ENCODE assay signal across 8 cellular contexts in genomic region chr15:44662478-44663409, GRCh38. TPM values are rescaled to one million over a fixed set of nuclear protein-coding genes. Genes with fewer than 3 reads are reported as not detected.
DNase-seq lines count a peak whose midpoint lies in the region; ATAC-seq and TF ChIP-seq lines count a peak whose summit lies in the region.

No MANE protein-coding gene starts in this region.

- H3K79me2 ChIP-seq in GM23338 (replicated peaks; ENCODE audit: insufficient read depth) = peaks cover 10% of the 10 kb centered on the region; the same call in 1 of the 2 replicates

- TF ChIP-seq CTCF in GM23338 (conservative IDR thresholded peaks at IDR 0.05; ENCODE audit: low read depth in 2 of 2) = no peak

- peak overlapping the region; percentile 96 for H2AFZ ChIP-seq in GM23338

- peak overlapping the region; percentile 82; the same call in 1 of the 2 replicates for H3K27ac ChIP-seq in GM23338 (ENCODE audit: low read depth)
- peak overlapping the region; percentile 91 for H3K27ac ChIP-seq in right cardiac atrium (ENCODE audit: low read length)

- peaks cover 13% of the 10 kb centered on the region for H3K36me3 Mint-ChIP-seq in GM23338 (ENCODE audit: low read depth)

- H3F3A ChIP-seq in GM23338 (replicated peaks; ENCODE audit: low read depth) = no peaks in the 10 kb centered on the region; the same call in 1 of the 2 replicates

- H3K27me3 Mint-ChIP-seq in GM23338 (ENCODE audit: insufficient read depth, low read depth, poor library complexity) = peaks cover 4% of the 10 kb centered on the region

- WGBS in right cardiac atrium = 10% methylated on average over 34 of the region's 34 CpGs

- H3K4me2 ChIP-seq in GM23338 = peak overlapping the region; percentile 99

- H4K20me1 ChIP-seq in GM23338 (replicated peaks; ENCODE audit: insufficient read depth) = no peaks in the 10 kb centered on the region

- H3K9me3 ChIP-seq in adipocyte (ENCODE audit: control insufficient read depth, low read length) (no peaks in the 10 kb centered on the region), right cardiac atrium (ENCODE audit: control insufficient read depth, low read length) (no peaks in the 10 kb centered on the region)

- H3K9me3 Mint-ChIP-seq in GM23338 = no peaks in the 10 kb centered on the region

- peak; percentile 72 for DNase-seq in EL
- DNase-seq in GM23338 (ENCODE audit: low spot score) = peak; percentile 63
- DNase-seq in Kasumi-1 (lab: John Stamatoyannopoulos, UW) = peak; percentile 6 to 34
- peak; percentile 78 for DNase-seq in SW480 (ENCODE audit: low spot score)
- DNase-seq in adipocyte (ENCODE audit: low read depth) = peak; percentile 76
- peak; percentile 73 to 87 (median 85) for DNase-seq in right cardiac atrium
- peak; percentile 63 for DNase-seq in renal cortical epithelial cell (ENCODE audit: low read depth)
- no peak for DNase-seq in NCI-H128 (lab: John Stamatoyannopoulos, UW; ENCODE audit: unreplicated experiment)

- H3K9ac ChIP-seq in adipocyte (ENCODE audit: low read length) = peak overlapping the region; percentile 99

- peaks cover 5% of the 10 kb centered on the region; the same call in 1 of the 2 replicates for H3K4me1 ChIP-seq in GM23338 (ENCODE audit: insufficient read depth)
- peaks cover 16% of the 10 kb centered on the region for H3K4me1 ChIP-seq in adipocyte (ENCODE audit: control insufficient read depth, insufficient read depth, low read length)
- H3K4me1 ChIP-seq in right cardiac atrium (ENCODE audit: control insufficient read depth, insufficient read depth, low read length) = no peaks in the 10 kb centered on the region

- H3K4me3 Mint-ChIP-seq in GM23338 = peak overlapping the region; percentile 97

- H3K4me3 ChIP-seq in GM23338 (peak overlapping the region; percentile 95), adipocyte (ENCODE audit: low read length) (peak overlapping the region; percentile 94), right cardiac atrium (ENCODE audit: low read length) (peak overlapping the region; percentile 75)

- ATAC-seq in GM23338 (peak; percentile 66), right cardiac atrium (peak; percentile 73 to 84)

- H3K4me1 Mint-ChIP-seq in GM23338 = peaks cover 17% of the 10 kb centered on the region

- intact Hi-C loops in right cardiac atrium (cut with DNase I) = loop anchor here in 3 of 4 donors (2.0 to 5.0 kb wide), 2 partner anchors 66 to 75 kb away; partner anchors contain the start of gene TRIM69 (in 2 of the 3)

- H3K27ac Mint-ChIP-seq in GM23338 = peak overlapping the region; percentile 95

- no peaks in the 10 kb centered on the region for H3K9me2 ChIP-seq in GM23338 (ENCODE audit: insufficient read depth)

- H3K27me3 ChIP-seq in GM23338 (ENCODE audit: insufficient read depth) = no peaks in the 10 kb centered on the region
- H3K27me3 ChIP-seq in adipocyte (replicated peaks; ENCODE audit: control insufficient read depth, insufficient read depth, low read length) = no peaks in the 10 kb centered on the region
- no peaks in the 10 kb centered on the region for H3K27me3 ChIP-seq in right cardiac atrium (ENCODE audit: control insufficient read depth, insufficient read depth)

- H3K36me3 ChIP-seq in GM23338 (ENCODE audit: insufficient read depth) = no peaks in the 10 kb centered on the region
- H3K36me3 ChIP-seq in adipocyte (ENCODE audit: control insufficient read depth, insufficient read depth, low read length, severe bottlenecking) = peaks cover 20% of the 10 kb centered on the region

TF ChIP-seq in GM23338, 12 proteins besides CTCF, POLR2A, EP300 and RAD21:
- TF ChIP-seq, protein P1, sequence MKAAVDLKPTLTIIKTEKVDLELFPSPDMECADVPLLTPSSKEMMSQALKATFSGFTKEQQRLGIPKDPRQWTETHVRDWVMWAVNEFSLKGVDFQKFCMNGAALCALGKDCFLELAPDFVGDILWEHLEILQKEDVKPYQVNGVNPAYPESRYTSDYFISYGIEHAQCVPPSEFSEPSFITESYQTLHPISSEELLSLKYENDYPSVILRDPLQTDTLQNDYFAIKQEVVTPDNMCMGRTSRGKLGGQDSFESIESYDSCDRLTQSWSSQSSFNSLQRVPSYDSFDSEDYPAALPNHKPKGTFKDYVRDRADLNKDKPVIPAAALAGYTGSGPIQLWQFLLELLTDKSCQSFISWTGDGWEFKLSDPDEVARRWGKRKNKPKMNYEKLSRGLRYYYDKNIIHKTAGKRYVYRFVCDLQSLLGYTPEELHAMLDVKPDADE (IDR thresholded peaks at IDR 0.05) = no peak
- TF ChIP-seq EZH2phosphoT487 (IDR thresholded peaks at IDR 0.05; ENCODE audit: unreplicated experiment) = no peak

RNA-seq across cellular contexts. Expression of gene SPG11, which starts 0.7 kb away (rescaled TPM):
- 35.7 and 42.2 TPM in 2 replicates for total RNA-seq in GM23338 (2014; rRNA removed; shearing (Covaris generic))
- polyA plus RNA-seq in GM23338 (2016; fragmentation: Nextera tagmentation; extraction: Ambion mirVana) (23.3 and 23.9 TPM in 2 replicates), right cardiac atrium (15.0 TPM)
- total RNA-seq in right cardiac atrium (10 to 100 TPM; 38.8 to 45.7 (median 42.4) TPM), renal cortical epithelial cell (68.8 and 146 TPM in 2 replicates)

RNA-seq across cellular contexts. Expression of gene PATL2, which starts 48.4 kb away (rescaled TPM):
- 0.35 TPM in 1 of 2 replicates, not detected in the other for total RNA-seq in GM23338 (2014; rRNA removed; shearing (Covaris generic))
- polyA plus RNA-seq in GM23338 (2016; fragmentation: Nextera tagmentation; extraction: Ambion mirVana) = 0.10 and 0.19 TPM in 2 replicates
- 1 to 10 TPM; 2.4 to 6.6 (median 3.9) TPM for total RNA-seq in right cardiac atrium
- polyA plus RNA-seq in right cardiac atrium = 8.3 TPM
- total RNA-seq in renal cortical epithelial cell = not detected in 2 replicates

RNA-seq across cellular contexts. Expression of gene B2M, which starts 48.6 kb away (rescaled TPM):
- 167 and 183 TPM in 2 replicates for total RNA-seq in GM23338 (2014; rRNA removed; shearing (Covaris generic))
- polyA plus RNA-seq in GM23338 (2016; fragmentation: Nextera tagmentation; extraction: Ambion mirVana) = 180 and 191 TPM in 2 replicates
- total RNA-seq in right cardiac atrium = 1,000 to 10,000 TPM; 1,377 to 1,599 (median 1,490) TPM
- 2,022 TPM for polyA plus RNA-seq in right cardiac atrium
- total RNA-seq in renal cortical epithelial cell = 2,364 and 3,472 TPM in 2 replicates
